7 cellular contexts compared by ENCODE assay signal in genomic region chr4:76984127-76984526, GRCh38.
DNase-seq lines count a peak whose midpoint lies in the region; ATAC-seq lines count a peak whose summit lies in the region.

No MANE protein-coding gene starts in this region.

- peaks cover 89% of the 10 kb centered on the region for H3K4me1 Mint-ChIP-seq in stimulated activated naive CD8-positive, alpha-beta T cell treated with anti-CD3 and anti-CD28 coated beads, Interleukin-15, amount 100 ng/mL, for 72 hours

- ATAC-seq in GM18502 (IDR thresholded peaks at IDR 0.05; ENCODE audit: poor library complexity, unreplicated experiment) (peak; percentile 62), HG02623 (IDR thresholded peaks at IDR 0.05; ENCODE audit: unreplicated experiment) (peak; percentile 44)
- ATAC-seq in stimulated activated naive CD8-positive, alpha-beta T cell treated with anti-CD3 and anti-CD28 coated beads, Interleukin-15, amount 100 ng/mL, for 72 hours = peak; percentile 83

- H3K4me3 Mint-ChIP-seq in stimulated activated naive CD8-positive, alpha-beta T cell treated with anti-CD3 and anti-CD28 coated beads, Interleukin-15, amount 100 ng/mL, for 72 hours = peak overlapping the region; percentile 52

- H3K9me3 Mint-ChIP-seq in stimulated activated naive CD8-positive, alpha-beta T cell treated with anti-CD3 and anti-CD28 coated beads, Interleukin-15, amount 100 ng/mL, for 72 hours = peaks cover under 1 to 2% of the 10 kb centered on the region in 2 donors

- no peak overlapping the region for H3K27ac Mint-ChIP-seq in stimulated activated naive CD8-positive, alpha-beta T cell treated with anti-CD3 and anti-CD28 coated beads, Interleukin-15, amount 100 ng/mL, for 72 hours

- H3K27me3 Mint-ChIP-seq in stimulated activated naive CD8-positive, alpha-beta T cell treated with anti-CD3 and anti-CD28 coated beads, Interleukin-15, amount 100 ng/mL, for 72 hours = no peaks in the 10 kb centered on the region

- peak; percentile 3 for DNase-seq in SW480 (ENCODE audit: low spot score)
- peak; percentile 22 for DNase-seq in glomerular visceral epithelial cell (ENCODE audit: extremely low spot score)
- peak in 1 of 2 donors; percentile 15 for DNase-seq in stimulated activated naive CD8-positive, alpha-beta T cell treated with anti-CD3 and anti-CD28 coated beads, Interleukin-15, amount 100 ng/mL, for 72 hours
- DNase-seq in iPS-NIHi11 (ENCODE audit: low spot score) = no peak
- DNase-seq in NCI-H1048 (lab: John Stamatoyannopoulos, UW) = no peak

Comparison
In these comparisons a context has a peak if more than half of its experiments do, and no peak if none do; other contexts are left out.
1. DNase-seq: peak in SW480 (single experiment) and glomerular visceral epithelial cell (single experiment); none in iPS-NIHi11 (single experiment) and NCI-H1048 (single experiment).
2. Peak in every context shown above with its lines, with median percentiles within 50 percentile points of each other: ATAC-seq.